ENCODE assay signal across 16 cellular contexts in the genomic region with DNA sequence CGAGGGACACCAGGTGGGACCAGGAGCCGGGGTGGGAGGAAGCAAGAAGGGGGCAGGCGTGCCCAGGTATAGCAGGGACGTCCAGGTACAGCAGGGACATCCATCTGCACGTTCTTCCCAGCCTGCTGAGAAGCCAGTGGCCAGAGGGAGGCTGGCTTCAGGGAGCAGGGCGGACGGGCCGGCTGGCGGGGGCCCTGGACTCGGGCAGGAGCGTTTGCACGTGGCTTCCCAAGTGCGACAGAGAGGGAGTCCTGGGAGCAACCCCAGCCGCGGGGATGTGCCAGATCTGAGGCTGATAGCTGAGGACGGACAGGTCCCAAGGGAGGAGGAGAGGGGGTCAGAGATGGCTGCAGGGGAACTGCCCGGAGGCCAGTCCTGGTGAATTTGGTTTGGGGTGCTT. TPM values are rescaled to one million over a fixed set of nuclear protein-coding genes. Genes with fewer than 3 reads are reported as not detected.
DNase-seq lines count a peak whose midpoint lies in the region; ATAC-seq, FAIRE-seq and TF ChIP-seq lines count a peak whose summit lies in the region.
"Had no signal": no experiment of that assay in that cellular context is flagged by ENCODE, and none has a peak within 500 bp of the region (broad histone marks: within the 10 kb centered on the region; RNA-seq: fewer than 3 reads in every experiment).

No MANE protein-coding gene starts in this region.

- no peak overlapping the region for H3K4me2 ChIP-seq in GM23248 (ENCODE audit: unreplicated experiment)

- TF ChIP-seq POLR2A in right lobe of liver (IDR thresholded peaks at IDR 0.05): no peak
- no peak for TF ChIP-seq POLR2A in stomach (IDR thresholded peaks at IDR 0.05)

- ATAC-seq in right lobe of liver: peak; percentile 1 to 52 (median 42)
- ATAC-seq: activated CD4-positive, alpha-beta T cell treated with anti-CD3 and anti-CD28 coated beads for 36 hours had no signal

- no peaks in the 10 kb centered on the region for H3K27me3 ChIP-seq in GM23248 (replicated peaks; ENCODE audit: insufficient read depth)
- no peaks in the 10 kb centered on the region for H3K27me3 ChIP-seq in adipocyte (replicated peaks; ENCODE audit: control insufficient read depth, insufficient read depth, low read length)
- no peaks in the 10 kb centered on the region for H3K27me3 ChIP-seq in right lobe of liver
- H3K27me3 ChIP-seq in stomach: no peaks in the 10 kb centered on the region
- no peaks in the 10 kb centered on the region for H3K27me3 ChIP-seq in SJCRH30

- in situ Hi-C loops in GM23248 (cut with MboI): no loop called here

- H3K4me3 ChIP-seq in GM23248 (no peak overlapping the region), adipocyte (ENCODE audit: low read length) (no peak overlapping the region), right lobe of liver (no peak overlapping the region), stomach (no peak overlapping the region), kidney (ENCODE audit: low read length in 2 of 2) (no peak overlapping the region), SJCRH30 (no peak overlapping the region)

- no peak overlapping the region for H3K9ac ChIP-seq in GM23248
- H3K9ac ChIP-seq in adipocyte (ENCODE audit: low read length): peak overlapping the region; percentile 42
- H3K9ac ChIP-seq in kidney (ENCODE audit: low read length in 2 of 2): no peak overlapping the region

- H3K36me3 ChIP-seq in GM23248 (ENCODE audit: low read depth): no peaks in the 10 kb centered on the region; the same call in 1 of the 2 replicates
- peaks cover 13% of the 10 kb centered on the region for H3K36me3 ChIP-seq in adipocyte (ENCODE audit: control insufficient read depth, insufficient read depth, low read length, severe bottlenecking)
- no peaks in the 10 kb centered on the region for H3K36me3 ChIP-seq in right lobe of liver
- peaks cover 0 to 43% (median 26%) of the 10 kb centered on the region in 4 donors for H3K36me3 ChIP-seq in stomach
- no peaks in the 10 kb centered on the region for H3K36me3 ChIP-seq in kidney (ENCODE audit: control insufficient read depth in 1 of 2, insufficient read depth in 2 of 2, low read length in 2 of 2)
- peaks cover 21% of the 10 kb centered on the region for H3K36me3 ChIP-seq in SJCRH30

- H3K9me3 ChIP-seq in GM23248 (ENCODE audit: low read depth) (no peaks in the 10 kb centered on the region), adipocyte (ENCODE audit: control insufficient read depth, low read length) (no peaks in the 10 kb centered on the region), right lobe of liver (no peaks in the 10 kb centered on the region), stomach (no peaks in the 10 kb centered on the region), kidney (ENCODE audit: control insufficient read depth in 1 of 2, low read length in 2 of 2) (no peaks in the 10 kb centered on the region), SJCRH30 (replicated peaks) (no peaks in the 10 kb centered on the region)

- peaks cover 88% of the 10 kb centered on the region for H3K79me2 ChIP-seq in GM23248 (ENCODE audit: insufficient read depth)

- FAIRE-seq in kidney (lab: Jason Lieb, UNC): no peak
- FAIRE-seq: H54, small intestine had no signal

- no peak for TF ChIP-seq EP300 in stomach (IDR thresholded peaks at IDR 0.05)

- no peak overlapping the region for H2AFZ ChIP-seq in GM23248

- TF ChIP-seq CTCF in right lobe of liver (IDR thresholded peaks at IDR 0.05): no peak
- TF ChIP-seq CTCF in stomach (IDR thresholded peaks at IDR 0.05): no peak
- TF ChIP-seq CTCF in kidney (IDR thresholded peaks at IDR 0.05; ENCODE audit: borderline replicate concordance, extremely low read depth, insufficient read depth): no peak

- H3K27ac ChIP-seq in GM23248 (0 out of 2 replicates have a peak overlapping the region, but pooled peaks have one; percentile 2), right lobe of liver (peak overlapping the region; percentile 28 to 75 (median 42)), stomach (peak overlapping the region; percentile 8 to 72 (median 57)), kidney (ENCODE audit: low read depth in 2 of 2, low read length in 2 of 2) (no peak overlapping the region), SJCRH30 (no peak overlapping the region)

- peaks cover 33% of the 10 kb centered on the region for H3F3A ChIP-seq in GM23248 (ENCODE audit: insufficient read depth)

- H3K9me2 ChIP-seq in GM23248 (ENCODE audit: insufficient read depth): no peaks in the 10 kb centered on the region

- no peaks in the 10 kb centered on the region for H4K20me1 ChIP-seq in GM23248 (ENCODE audit: insufficient read depth)

- DNase-seq in GM23248 (no peak), adipocyte (ENCODE audit: low read depth) (no peak), right lobe of liver (peak; percentile 51 to 83 (median 70)), stomach (no peak), Ammon's horn (ENCODE audit: low spot score) (no peak), GM03348 (ENCODE audit: low spot score) (no peak), kidney (no peak), SJCRH30 (no peak)
- DNase-seq: activated CD4-positive, alpha-beta T cell treated with anti-CD3 and anti-CD28 coated beads for 36 hours; naive thymus-derived CD4-positive, alpha-beta T cell; NCI-H1417; NCI-H526; small intestine; stimulated activated CD4-positive, alpha-beta T cell treated with anti-CD3 and anti-CD28 coated beads, Interleukin-4, amount 100 ng/mL, for 1 hour; SW 1271 had no signal

- intact Hi-C loops in right lobe of liver (cut with DNase I): no loop called here
- intact Hi-C loops in stomach (cut with DNase I; ENCODE audit: low total_unique reads): no loop called here
- intact Hi-C loops in kidney (cut with DNase I): no loop called here

- peaks cover 16% of the 10 kb centered on the region for H3K4me1 ChIP-seq in GM23248 (ENCODE audit: insufficient read depth)
- peaks cover 12% of the 10 kb centered on the region for H3K4me1 ChIP-seq in adipocyte (ENCODE audit: control insufficient read depth, insufficient read depth, low read length)
- peaks cover 0 to 44% (median 15%) of the 10 kb centered on the region in 4 donors for H3K4me1 ChIP-seq in right lobe of liver
- peaks cover 26 to 74% (median 40%) of the 10 kb centered on the region in 4 donors for H3K4me1 ChIP-seq in stomach
- peaks cover 0 to 2% of the 10 kb centered on the region in 2 donors for H3K4me1 ChIP-seq in kidney (ENCODE audit: control insufficient read depth in 1 of 2, insufficient read depth in 1 of 2, low read depth in 1 of 2, low read length in 2 of 2)
- peaks cover 15% of the 10 kb centered on the region for H3K4me1 ChIP-seq in SJCRH30

- WGBS in GM23248 (ENCODE audit: low coverage in 1 of 2, low lambda C conversion rate in 2 of 2, missing lambda C conversion rate in 2 of 2), 2 experiments: 86 to 93% methylated on average over 8 to 17 of the region's 17 CpGs
- WGBS in right lobe of liver (ENCODE audit: insufficient coverage, low coverage, low lambda C conversion rate, missing lambda C conversion rate): 31% methylated on average over 5 of the region's 17 CpGs
- WGBS in stomach, 5 donors: 81 to 92% (median 85%) methylated on average over 16 to 17 of the region's 17 CpGs

RNA-seq across cellular contexts. Expression of a gene that starts 36.7 kb away (rescaled TPM):
- 49.1 and 71.8 TPM in 2 replicates for total RNA-seq in GM23248 (2014; rRNA removed; shearing (Covaris generic))
- polyA plus RNA-seq in GM23248 (2016; fragmentation: Nextera tagmentation; extraction: Ambion mirVana) (18.6 and 20.1 TPM in 2 replicates), stomach (10 to 100 TPM; 30.2 to 35.6 (median 30.6) TPM), kidney (ENCODE audit: insufficient read depth, low read depth, low replicate concordance) (14.7 TPM)
- total RNA-seq in right lobe of liver (10 to 100 TPM; 25.4 to 38.7 (median 36.0) TPM), stomach (100 to 1,000 TPM in 3 of 5 donors, 10 to 100 TPM in 2; 43.0 to 265 (median 156) TPM), kidney (68.1 TPM)
- total RNA-seq in SJCRH30 (2014; rRNA removed; shearing (Covaris generic)): 47.7 and 48.4 TPM in 2 replicates

RNA-seq across cellular contexts. Expression of a gene that starts 37.0 kb away (rescaled TPM):
- total RNA-seq in GM23248 (2014; rRNA removed; shearing (Covaris generic)): 1.0 and 3.4 TPM in 2 replicates
- polyA plus RNA-seq in GM23248 (2016; fragmentation: Nextera tagmentation; extraction: Ambion mirVana) (8.2 and 10.6 TPM in 2 replicates), stomach (10 to 100 TPM in 1 of 3 donors, 1 to 10 TPM in 2; 9.2 to 11.9 (median 9.4) TPM), kidney (ENCODE audit: insufficient read depth, low read depth, low replicate concordance) (5.2 TPM)
- total RNA-seq in right lobe of liver (1 to 10 TPM; 3.7 to 8.5 (median 5.8) TPM), stomach (10 to 100 TPM in 1 of 5 donors, 1 to 10 TPM in 3, under 1 TPM in 1; 0.45 to 27.2 (median 8.3) TPM), kidney (6.9 TPM)
- 22.9 and 23.9 TPM in 2 replicates for total RNA-seq in SJCRH30 (2014; rRNA removed; shearing (Covaris generic))

Comparison
In these comparisons a context has a peak if more than half of its experiments do, and no peak if none do; other contexts are left out.
1. DNase-seq: peak in right lobe of liver (3 of 3); none in GM23248 (single experiment), adipocyte (single experiment), stomach (single experiment), Ammon's horn (single experiment), GM03348 (single experiment), kidney (single experiment) and SJCRH30 (0 of 2).
2. H3K27ac ChIP-seq: peak in GM23248 (single experiment), right lobe of liver (3 of 3) and stomach (5 of 5); none in kidney (0 of 2) and SJCRH30 (single experiment).